In genomic region chrX:63754860-63755579, GRCh38 we compare ENCODE assay signal across 8 cellular contexts. TPM values are rescaled to one million over a fixed set of nuclear protein-coding genes. Genes with fewer than 3 reads are reported as not detected.
DNase-seq lines count a peak whose midpoint lies in the region; ATAC-seq and TF ChIP-seq lines count a peak whose summit lies in the region.

No MANE protein-coding gene starts in this region.

- peaks cover 2% of the 10 kb centered on the region for H3K27me3 ChIP-seq in IMR-90 (ENCODE audit: control insufficient read depth, insufficient read depth, low read length)
- H3K27me3 ChIP-seq in mononuclear cell (ENCODE audit: insufficient read depth, low read length) = no peaks in the 10 kb centered on the region

- H4K8ac ChIP-seq in IMR-90 (ENCODE audit: low read depth in 2 of 2, low read length in 2 of 2) = peak overlapping the region; percentile 74 to 83

- peak overlapping the region; percentile 93 for H3K4me2 ChIP-seq in IMR-90 (ENCODE audit: low read depth, low read length)

- H3K4me3 ChIP-seq in IMR-90 (ENCODE audit: insufficient read depth, low read depth, low read length) = peak overlapping the region; percentile 94
- peak overlapping the region; percentile 63 for H3K4me3 ChIP-seq in epithelial cell of esophagus (ENCODE audit: low read length)
- peak overlapping the region; percentile 74 for H3K4me3 ChIP-seq in mononuclear cell (ENCODE audit: low read length)

- TF ChIP-seq CTCF in IMR-90 (conservative IDR thresholded peaks at IDR 0.05; ENCODE audit: low read depth, low read length) (no peak), epithelial cell of esophagus (IDR thresholded peaks at IDR 0.05; ENCODE audit: insufficient read depth, low read depth, low read length, missing control alignments) (no peak)

- POLR2A ChIA-PET in IMR-90 (lab: Charles Lee; ENCODE audit: unreplicated experiment) = interaction anchor here (0.5 kb wide), 1 partner anchor 67 kb away, joined by 4 read pairs; no protein-coding TSS in a partner anchor

- DNase-seq in DMS 273 (lab: John Stamatoyannopoulos, UW; ENCODE audit: unreplicated experiment) (peak; percentile 96), IMR-90 (peak; percentile 93), OCI-M1 (lab: John Stamatoyannopoulos, UW) (peak; percentile 94), activated T-cell treated with anti-CD3 and anti-CD28 coated beads for 48 hours (ENCODE audit: low read depth) (peak; percentile 79), epithelial cell of esophagus (ENCODE audit: low read depth) (peak; percentile 93)
- DNase-seq in stimulated activated CD8-positive, alpha-beta memory T cell treated with anti-CD3 and anti-CD28 coated beads, Interleukin-2, amount 100 ng/mL, for 48 hours (ENCODE audit: low read depth in 2 of 2) = peak; percentile 66 to 71

- in situ Hi-C loops in IMR-90 (cut with MboI; ENCODE audit: low sequenced_read_pairs) = loop anchor here (10.0 kb wide), 1 partner anchor 450 kb away; the partner anchor contains the start of gene AMER1

- peak overlapping the region; percentile 73 for H4K91ac ChIP-seq in IMR-90 (ENCODE audit: insufficient read depth, low read depth, low read length)

- CTCF ChIA-PET in IMR-90 (lab: Yijun Ruan, JAX) = no interaction called here

- H3K9me1 ChIP-seq in IMR-90 (ENCODE audit: insufficient read depth, low read length) = no peaks in the 10 kb centered on the region

- H2AFZ ChIP-seq in IMR-90 (replicated peaks; ENCODE audit: low read length, poor library complexity) = peak overlapping the region; percentile 95

- peak overlapping the region; percentile 84 for H2BK5ac ChIP-seq in IMR-90 (ENCODE audit: low read depth, low read length, poor library complexity, severe bottlenecking)

- H3K4ac ChIP-seq in IMR-90 (ENCODE audit: low read depth, low read length) = peak overlapping the region; percentile 72

- peak overlapping the region; percentile 91 for H2AK9ac ChIP-seq in IMR-90 (replicated peaks; ENCODE audit: low read depth, low read length, poor library complexity)

- 34 to 88% methylated on average over 1 to 8 of the region's 44 CpGs for WGBS in IMR-90 (ENCODE audit: extremely low coverage in 2 of 2, insufficient read length in 1 of 2), 2 experiments

- no peak overlapping the region for H2AK5ac ChIP-seq in IMR-90 (ENCODE audit: low read depth, low read length)

- H2BK120ac ChIP-seq in IMR-90 (ENCODE audit: low read depth, low read length) = peak overlapping the region; percentile 46; the same call in 1 of the 2 replicates

- peak overlapping the region; percentile 75 for H3K18ac ChIP-seq in IMR-90 (ENCODE audit: low read depth, low read length)

- no peaks in the 10 kb centered on the region for H3K9me3 ChIP-seq in IMR-90 (ENCODE audit: control insufficient read depth, insufficient read depth, low read length)
- H3K9me3 ChIP-seq in mononuclear cell (ENCODE audit: low read depth, low read length) = no peaks in the 10 kb centered on the region

- H2BK20ac ChIP-seq in IMR-90 (ENCODE audit: low read depth, low read length) = no peak overlapping the region

- TF ChIP-seq RAD21 in IMR-90 (IDR thresholded peaks at IDR 0.05; ENCODE audit: low read length) = no peak

- no peaks in the 10 kb centered on the region for H3K36me3 ChIP-seq in IMR-90 (ENCODE audit: control insufficient read depth, insufficient read depth, low read length)

- dilution Hi-C loops in IMR-90 (cut with HindIII; ENCODE audit: low sequenced_read_pairs, unreplicated experiment) = no loop called here

- peak overlapping the region; percentile 92 for H3K56ac ChIP-seq in IMR-90 (ENCODE audit: extremely low read depth, insufficient read depth, low read length)

- peak overlapping the region; percentile 43; the same call in 1 of the 3 replicates for H2BK15ac ChIP-seq in IMR-90 (ENCODE audit: low read depth, low read length)

- H3K14ac ChIP-seq in IMR-90 (replicated peaks; ENCODE audit: low read depth, low read length) = 0 out of 2 replicates have a peak overlapping the region, but pooled peaks have one; percentile 77

- intact Hi-C loops in IMR-90 (cut with micrococcal nuclease) = no loop called here

- TF ChIP-seq POLR2A in IMR-90 (IDR thresholded peaks at IDR 0.05; ENCODE audit: low read depth, low read length) = peak; percentile 66

- peaks cover 0 to 8% of the 10 kb centered on the region in 2 experiments; a peak in 1 of 4 replicates for H3K79me1 ChIP-seq in IMR-90 (ENCODE audit: low read depth in 1 of 2, low read length in 2 of 2)

- peak overlapping the region; percentile 94; the same call in 1 of the 2 replicates for H3K23ac ChIP-seq in IMR-90 (ENCODE audit: low read depth, low read length)

- H3K4me1 ChIP-seq in IMR-90 (ENCODE audit: control insufficient read depth, insufficient read depth, low read length) (no peaks in the 10 kb centered on the region), mononuclear cell (ENCODE audit: insufficient read depth, low read length) (peaks cover 15% of the 10 kb centered on the region)

- BruUV-seq in IMR-90 (replicated peaks; lab: Mats Ljungman, UMichigan) = no TSS peak

- ATAC-seq in GM21526 (IDR thresholded peaks at IDR 0.05; ENCODE audit: low FRiP score, unreplicated experiment) (peak; percentile 98), IMR-90 (ENCODE audit: low read depth) (peak; percentile 95)

- H4K20me1 ChIP-seq in IMR-90 (ENCODE audit: insufficient read depth, low read length) = no peaks in the 10 kb centered on the region

- H4K5ac ChIP-seq in IMR-90 (ENCODE audit: low read depth, low read length) = peak overlapping the region; percentile 87

- H3K27ac ChIP-seq in IMR-90 (ENCODE audit: insufficient read depth, low read length) = peak overlapping the region; percentile 96

- peak overlapping the region; percentile 96 for H3K9ac ChIP-seq in IMR-90 (ENCODE audit: low read depth, low read length)

TF ChIP-seq in IMR-90, 13 proteins besides CTCF, POLR2A, EP300 and RAD21:
- TF ChIP-seq FOS (IDR thresholded peaks at IDR 0.05; ENCODE audit: low read depth, low read length) (0 out of 2 replicates have a peak, but pooled peaks have one; percentile 11), CEBPB (IDR thresholded peaks at IDR 0.05; ENCODE audit: low read depth, low read length) (no peak), SMC3 (IDR thresholded peaks at IDR 0.05; ENCODE audit: low read depth, low read length) (no peak), USF2 (IDR thresholded peaks at IDR 0.05; ENCODE audit: low read depth, low read length) (peak; percentile 78), MAZ (IDR thresholded peaks at IDR 0.05; ENCODE audit: borderline replicate concordance, low read depth, low read length) (peak; percentile 67; the same call in 1 of the 2 replicates), RFX5 (IDR thresholded peaks at IDR 0.05; ENCODE audit: low read depth, low read length) (no peak), BHLHE40 (IDR thresholded peaks at IDR 0.05; ENCODE audit: low read depth, low read length) (peak; percentile 77)

RNA-seq across cellular contexts. Expression of gene ARHGEF9, which starts 30.0 kb away (rescaled TPM):
- total RNA-seq in IMR-90 (2012; rRNA removed) (9.7 and 11.8 TPM in 2 replicates), mononuclear cell (9.7 TPM)
- 6.7 and 7.1 TPM in 2 replicates for polyA plus RNA-seq in IMR-90 (2012; rRNA removed)
- 2.9 and 3.2 TPM in 2 replicates for polyA plus RNA-seq in IMR-90 (2012; cell fraction: cytosol; rRNA removed)
- 9.3 and 22.1 TPM in 2 replicates for polyA plus RNA-seq in IMR-90 (2012; cell fraction: nucleus; rRNA removed; ENCODE audit: low replicate concordance)

Comparison
In these comparisons a context has a peak if more than half of its experiments do, and no peak if none do; other contexts are left out.
1. Peak in every context shown above with its lines: DNase-seq, ATAC-seq, H3K4me3 ChIP-seq and H3K27ac ChIP-seq.